Comparison of ENCODE assay signal across 8 cellular contexts in genomic region chr17:29722411-29723198, GRCh38.
A peak's percentile ranks its signal among the peaks of the same experiment; 100 is the strongest.
DNase-seq lines count a peak whose midpoint lies in the region; ATAC-seq and TF ChIP-seq lines count a peak whose summit lies in the region.

No MANE protein-coding gene starts in this region.

- H3K4ac ChIP-seq in mesendoderm (ENCODE audit: low read depth, low read length) = no peak overlapping the region

- POLR2A ChIA-PET in RWPE1 (lab: Yijun Ruan, JAX; ENCODE audit: low non-redundant PET) = no interaction called here

- no peak overlapping the region for H3K18ac ChIP-seq in mesendoderm (ENCODE audit: low read length)

- no peak overlapping the region for H2BK15ac ChIP-seq in mesendoderm (replicated peaks; ENCODE audit: low read depth)

- H3K36me3 ChIP-seq in mesendoderm (ENCODE audit: control insufficient read depth, insufficient read depth, low read length) = no peaks in the 10 kb centered on the region

- no peak overlapping the region for H2AK5ac ChIP-seq in mesendoderm (ENCODE audit: low read length)

- WGBS in mesendoderm (ENCODE audit: extremely low coverage, insufficient coverage, low lambda C conversion rate) = no CpG with 5 or more reads among the region's 9 CpGs

- no peak overlapping the region for H4K8ac ChIP-seq in mesendoderm (ENCODE audit: low read depth, low read length)

- no peak overlapping the region for H2BK120ac ChIP-seq in mesendoderm (ENCODE audit: low read depth, low read length)

- H3K9ac ChIP-seq in mesendoderm (ENCODE audit: low read length) = no peak overlapping the region

- peaks cover 2% of the 10 kb centered on the region for H3K4me1 ChIP-seq in mesendoderm (ENCODE audit: control insufficient read depth, low read depth, low read length)

- ATAC-seq in GM21381 (IDR thresholded peaks at IDR 0.05; ENCODE audit: unreplicated experiment) = peak; percentile 74

- H3K4me2 ChIP-seq in mesendoderm (ENCODE audit: low read length) = no peak overlapping the region

- no peak for TF ChIP-seq CTCF in RWPE1 (conservative IDR thresholded peaks at IDR 0.05; ENCODE audit: low read depth)

- H3K27me3 ChIP-seq in mesendoderm (ENCODE audit: insufficient read depth, low read length, poor library complexity) = no peaks in the 10 kb centered on the region

- no peak overlapping the region for H3K4me3 ChIP-seq in mesendoderm (ENCODE audit: low read length)

- no peak overlapping the region for H4K5ac ChIP-seq in mesendoderm (ENCODE audit: low read length)

- H3K27ac ChIP-seq in mesendoderm (ENCODE audit: low read depth, low read length) (no peak overlapping the region), RWPE1 (no peak overlapping the region)

- no peak; the same call in 1 of the 2 replicates for TF ChIP-seq RAD21 in Ishikawa (IDR thresholded peaks at IDR 0.05; ENCODE audit: low read depth)

- H3K79me1 ChIP-seq in mesendoderm (ENCODE audit: low read length) = no peaks in the 10 kb centered on the region

- H3K23ac ChIP-seq in mesendoderm (ENCODE audit: low read length) = no peak overlapping the region

- no peak for TF ChIP-seq EP300 in Ishikawa (IDR thresholded peaks at IDR 0.05; ENCODE audit: borderline replicate concordance)

- H3K79me2 ChIP-seq in mesendoderm (ENCODE audit: control insufficient read depth, insufficient read depth, low read length) = no peaks in the 10 kb centered on the region

- CTCF ChIA-PET in RWPE1 (lab: Yijun Ruan, JAX) = no interaction called here

- no peak overlapping the region for H2BK5ac ChIP-seq in mesendoderm (ENCODE audit: low read length)

- DNase-seq in GM04504 (ENCODE audit: low read depth) (peak; percentile 69), fibroblast of the conjunctiva (ENCODE audit: low read depth) (peak; percentile 76), renal cortical epithelial cell (ENCODE audit: low read depth) (peak; percentile 98), mesendoderm (no peak), RWPE1 (ENCODE audit: low spot score) (no peak)
- DNase-seq in activated CD4-positive, alpha-beta T cell treated with anti-CD3 and anti-CD28 coated beads, Interleukin-2, amount 50 U/mL, for 4 hours = peak; percentile 14 to 17

- H3K56ac ChIP-seq in mesendoderm (ENCODE audit: low read length) = no peak overlapping the region

TF ChIP-seq in Ishikawa, 13 proteins besides CTCF, POLR2A, EP300 and RAD21:
- no peak for TF ChIP-seq YY1 (IDR thresholded peaks at IDR 0.05; ENCODE audit: low read depth)
- no peak for TF ChIP-seq MAX (IDR thresholded peaks at IDR 0.05)
- TF ChIP-seq, protein P1, sequence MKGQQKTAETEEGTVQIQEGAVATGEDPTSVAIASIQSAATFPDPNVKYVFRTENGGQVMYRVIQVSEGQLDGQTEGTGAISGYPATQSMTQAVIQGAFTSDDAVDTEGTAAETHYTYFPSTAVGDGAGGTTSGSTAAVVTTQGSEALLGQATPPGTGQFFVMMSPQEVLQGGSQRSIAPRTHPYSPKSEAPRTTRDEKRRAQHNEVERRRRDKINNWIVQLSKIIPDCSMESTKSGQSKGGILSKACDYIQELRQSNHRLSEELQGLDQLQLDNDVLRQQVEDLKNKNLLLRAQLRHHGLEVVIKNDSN (IDR thresholded peaks at IDR 0.05) = no peak
- no peak for TF ChIP-seq TAF1 (IDR thresholded peaks at IDR 0.05; ENCODE audit: low read depth)
- no peak for TF ChIP-seq TCF12 (IDR thresholded peaks at IDR 0.05; ENCODE audit: low read depth)
- TF ChIP-seq TEAD4 (IDR thresholded peaks at IDR 0.05) = no peak
- TF ChIP-seq CEBPB (IDR thresholded peaks at IDR 0.05) = peak; percentile 5; the same call in 1 of the 2 replicates
- TF ChIP-seq EGR1 (IDR thresholded peaks at IDR 0.05) = no peak

Comparison
In these comparisons a context has a peak if more than half of its experiments do, and no peak if none do; other contexts are left out.
1. DNase-seq: peak in GM04504 (single experiment), activated CD4-positive, alpha-beta T cell treated with anti-CD3 and anti-CD28 coated beads, Interleukin-2, amount 50 U/mL, for 4 hours (2 of 2), fibroblast of the conjunctiva (single experiment) and renal cortical epithelial cell (single experiment); none in mesendoderm (single experiment) and RWPE1 (single experiment).